Comparison of ENCODE assay signal across 1 cellular context in the genomic region with DNA sequence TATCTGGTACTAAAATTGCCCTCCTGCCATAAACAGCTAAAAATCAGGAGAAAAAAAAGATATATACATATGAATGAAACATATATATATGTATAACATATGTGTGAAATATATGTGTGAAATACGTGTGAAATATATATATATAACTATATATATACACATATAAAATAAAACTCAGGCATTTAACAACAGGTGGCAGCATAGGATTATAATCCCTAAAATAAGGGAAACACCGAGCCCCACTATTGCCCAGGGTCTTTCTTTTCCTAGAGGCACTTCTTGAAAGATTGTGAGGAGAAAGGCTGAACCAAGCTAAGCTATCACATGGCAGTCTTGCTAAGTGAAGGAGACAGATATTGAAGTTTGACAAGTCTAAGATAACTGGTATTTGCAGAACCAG.
TF ChIP-seq lines count a peak whose summit lies in the region.

No MANE protein-coding gene starts in this region.

TF ChIP-seq in Ishikawa, 13 proteins besides CTCF, POLR2A, EP300 and RAD21 (continued from another document):
- TF ChIP-seq, protein P1, sequence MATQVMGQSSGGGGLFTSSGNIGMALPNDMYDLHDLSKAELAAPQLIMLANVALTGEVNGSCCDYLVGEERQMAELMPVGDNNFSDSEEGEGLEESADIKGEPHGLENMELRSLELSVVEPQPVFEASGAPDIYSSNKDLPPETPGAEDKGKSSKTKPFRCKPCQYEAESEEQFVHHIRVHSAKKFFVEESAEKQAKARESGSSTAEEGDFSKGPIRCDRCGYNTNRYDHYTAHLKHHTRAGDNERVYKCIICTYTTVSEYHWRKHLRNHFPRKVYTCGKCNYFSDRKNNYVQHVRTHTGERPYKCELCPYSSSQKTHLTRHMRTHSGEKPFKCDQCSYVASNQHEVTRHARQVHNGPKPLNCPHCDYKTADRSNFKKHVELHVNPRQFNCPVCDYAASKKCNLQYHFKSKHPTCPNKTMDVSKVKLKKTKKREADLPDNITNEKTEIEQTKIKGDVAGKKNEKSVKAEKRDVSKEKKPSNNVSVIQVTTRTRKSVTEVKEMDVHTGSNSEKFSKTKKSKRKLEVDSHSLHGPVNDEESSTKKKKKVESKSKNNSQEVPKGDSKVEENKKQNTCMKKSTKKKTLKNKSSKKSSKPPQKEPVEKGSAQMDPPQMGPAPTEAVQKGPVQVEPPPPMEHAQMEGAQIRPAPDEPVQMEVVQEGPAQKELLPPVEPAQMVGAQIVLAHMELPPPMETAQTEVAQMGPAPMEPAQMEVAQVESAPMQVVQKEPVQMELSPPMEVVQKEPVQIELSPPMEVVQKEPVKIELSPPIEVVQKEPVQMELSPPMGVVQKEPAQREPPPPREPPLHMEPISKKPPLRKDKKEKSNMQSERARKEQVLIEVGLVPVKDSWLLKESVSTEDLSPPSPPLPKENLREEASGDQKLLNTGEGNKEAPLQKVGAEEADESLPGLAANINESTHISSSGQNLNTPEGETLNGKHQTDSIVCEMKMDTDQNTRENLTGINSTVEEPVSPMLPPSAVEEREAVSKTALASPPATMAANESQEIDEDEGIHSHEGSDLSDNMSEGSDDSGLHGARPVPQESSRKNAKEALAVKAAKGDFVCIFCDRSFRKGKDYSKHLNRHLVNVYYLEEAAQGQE (IDR thresholded peaks at IDR 0.05; ENCODE audit: low read depth), result no peak
- TF ChIP-seq, protein P2, sequence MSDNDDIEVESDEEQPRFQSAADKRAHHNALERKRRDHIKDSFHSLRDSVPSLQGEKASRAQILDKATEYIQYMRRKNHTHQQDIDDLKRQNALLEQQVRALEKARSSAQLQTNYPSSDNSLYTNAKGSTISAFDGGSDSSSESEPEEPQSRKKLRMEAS (IDR thresholded peaks at IDR 0.05), result no peak
- no peak for TF ChIP-seq ZBTB7A (IDR thresholded peaks at IDR 0.05; ENCODE audit: low read depth)
- TF ChIP-seq EGR1 (IDR thresholded peaks at IDR 0.05), result no peak
